In genomic region chr12:58819345-58819744, GRCh38 we compare ENCODE assay signal across 16 cellular contexts.
"Had no signal": no experiment of that assay in that cellular context is flagged by ENCODE, and none has a peak within 500 bp of the region (broad histone marks: within the 10 kb centered on the region; RNA-seq: fewer than 3 reads in every experiment).

No MANE protein-coding gene starts in this region.

- H3K36me3 Mint-ChIP-seq: activated naive CD8-positive, alpha-beta T cell treated with anti-CD3 and anti-CD28 coated beads, Interleukin-2, amount 10 ng/mL, durations not matched to agents 7 days and 5 days; naive thymus-derived CD8-positive, alpha-beta T cell had no signal

- H3K36me3 ChIP-seq: esophagus squamous epithelium, thoracic aorta had no signal

- H3K4me3 ChIP-seq: esophagus squamous epithelium, lung, mucosa of descending colon, psoas muscle, thoracic aorta had no signal

- DNase-seq: activated CD4-positive, alpha-beta memory T cell treated with anti-CD3 and anti-CD28 coated beads, Interleukin-2, amount 10 ng/mL, durations not matched to agents 7 days and 5 days; activated CD4-positive, alpha-beta T cell treated with anti-CD3 and anti-CD28 coated beads for 36 hours; activated naive CD8-positive, alpha-beta T cell treated with anti-CD3 and anti-CD28 coated beads, Interleukin-2, amount 10 ng/mL, durations not matched to agents 7 days and 5 days; activated T-cell treated with anti-CD3 and anti-CD28 coated beads, Interleukin-2, amount 50 U/mL, for 72 hours; aorta; esophagus squamous epithelium; foreskin keratinocyte; head of caudate nucleus; mucosa of descending colon; naive thymus-derived CD8-positive, alpha-beta T cell; psoas muscle; stimulated activated CD4-positive, alpha-beta T cell treated with anti-CD3 and anti-CD28 coated beads, Interleukin-2, amount 100 ng/mL, for 48 hours; T1000 had no signal

- H3K27me3 ChIP-seq: esophagus squamous epithelium, foreskin keratinocyte had no signal

- H3K27ac ChIP-seq: esophagus squamous epithelium, foreskin keratinocyte, psoas muscle, thoracic aorta had no signal

- H3K9me3 ChIP-seq: esophagus squamous epithelium, mucosa of descending colon, psoas muscle, thoracic aorta had no signal

- H3K4me1 ChIP-seq: esophagus squamous epithelium, foreskin keratinocyte, psoas muscle had no signal

- H3K4me1 Mint-ChIP-seq: activated CD4-positive, alpha-beta memory T cell treated with anti-CD3 and anti-CD28 coated beads, Interleukin-2, amount 10 ng/mL, durations not matched to agents 7 days and 5 days; activated CD4-positive, alpha-beta T cell treated with anti-CD3 and anti-CD28 coated beads for 36 hours; activated naive CD8-positive, alpha-beta T cell treated with anti-CD3 and anti-CD28 coated beads, Interleukin-2, amount 10 ng/mL, durations not matched to agents 7 days and 5 days; naive thymus-derived CD8-positive, alpha-beta T cell had no signal

- H3K9me3 Mint-ChIP-seq: activated naive CD8-positive, alpha-beta T cell treated with anti-CD3 and anti-CD28 coated beads, Interleukin-2, amount 10 ng/mL, durations not matched to agents 7 days and 5 days; activated T-cell treated with anti-CD3 and anti-CD28 coated beads, Interleukin-2, amount 50 U/mL, for 72 hours; stimulated activated naive CD8-positive, alpha-beta T cell treated with anti-CD3 and anti-CD28 coated beads, Interleukin-15, Interleukin-2, amounts not matched to agents 100 ng/mL and 50 ng/mL, for 24 hours had no signal

- H3K27ac Mint-ChIP-seq: activated CD4-positive, alpha-beta memory T cell treated with anti-CD3 and anti-CD28 coated beads, Interleukin-2, amount 10 ng/mL, durations not matched to agents 7 days and 5 days; activated CD4-positive, alpha-beta T cell treated with anti-CD3 and anti-CD28 coated beads for 36 hours; activated naive CD8-positive, alpha-beta T cell treated with anti-CD3 and anti-CD28 coated beads, Interleukin-2, amount 10 ng/mL, durations not matched to agents 7 days and 5 days; activated T-cell treated with anti-CD3 and anti-CD28 coated beads, Interleukin-2, amount 50 U/mL, for 72 hours; naive thymus-derived CD8-positive, alpha-beta T cell; stimulated activated naive CD8-positive, alpha-beta T cell treated with anti-CD3 and anti-CD28 coated beads, Interleukin-15, Interleukin-2, amounts not matched to agents 100 ng/mL and 50 ng/mL, for 24 hours had no signal

- H3K4me3 Mint-ChIP-seq: activated CD4-positive, alpha-beta memory T cell treated with anti-CD3 and anti-CD28 coated beads, Interleukin-2, amount 10 ng/mL, durations not matched to agents 7 days and 5 days; activated CD4-positive, alpha-beta T cell treated with anti-CD3 and anti-CD28 coated beads for 36 hours; activated naive CD8-positive, alpha-beta T cell treated with anti-CD3 and anti-CD28 coated beads, Interleukin-2, amount 10 ng/mL, durations not matched to agents 7 days and 5 days; activated T-cell treated with anti-CD3 and anti-CD28 coated beads, Interleukin-2, amount 50 U/mL, for 72 hours; naive thymus-derived CD8-positive, alpha-beta T cell; stimulated activated naive CD8-positive, alpha-beta T cell treated with anti-CD3 and anti-CD28 coated beads, Interleukin-15, Interleukin-2, amounts not matched to agents 100 ng/mL and 50 ng/mL, for 24 hours had no signal

- ATAC-seq: activated CD4-positive, alpha-beta T cell treated with anti-CD3 and anti-CD28 coated beads for 36 hours; activated T-cell treated with anti-CD3 and anti-CD28 coated beads, Interleukin-2, amount 50 U/mL, for 72 hours; foreskin keratinocyte; mucosa of descending colon; naive thymus-derived CD8-positive, alpha-beta T cell; psoas muscle had no signal

- H3K27me3 Mint-ChIP-seq: activated CD4-positive, alpha-beta memory T cell treated with anti-CD3 and anti-CD28 coated beads, Interleukin-2, amount 10 ng/mL, durations not matched to agents 7 days and 5 days; activated naive CD8-positive, alpha-beta T cell treated with anti-CD3 and anti-CD28 coated beads, Interleukin-2, amount 10 ng/mL, durations not matched to agents 7 days and 5 days; stimulated activated naive CD8-positive, alpha-beta T cell treated with anti-CD3 and anti-CD28 coated beads, Interleukin-15, Interleukin-2, amounts not matched to agents 100 ng/mL and 50 ng/mL, for 24 hours had no signal
